ENCODE assay signal across 20 cellular contexts in genomic region chr22:33109532-33110148, GRCh38. TPM values are rescaled to one million over a fixed set of nuclear protein-coding genes. Genes with fewer than 3 reads are reported as not detected.
DNase-seq lines count a peak whose midpoint lies in the region; ATAC-seq and TF ChIP-seq lines count a peak whose summit lies in the region.
"Had no signal": no experiment of that assay in that cellular context is flagged by ENCODE, and none has a peak within 500 bp of the region (broad histone marks: within the 10 kb centered on the region; RNA-seq: fewer than 3 reads in every experiment).

No MANE protein-coding gene starts in this region.

- ATAC-seq in HG02973 (IDR thresholded peaks at IDR 0.05; ENCODE audit: unreplicated experiment) (no peak), GM18861 (IDR thresholded peaks at IDR 0.05; ENCODE audit: unreplicated experiment) (no peak)
- ATAC-seq: CD8-positive, alpha-beta T cell; HepG2; K562; Panc1 had no signal

- H2AK5ac ChIP-seq in trophoblast cell (ENCODE audit: low read length) = no peak overlapping the region

- H3K9me3 ChIP-seq in DOHH2 (ENCODE audit: control insufficient read depth, insufficient read depth, low read length) = no peaks in the 10 kb centered on the region
- H3K9me3 ChIP-seq in trophoblast cell (ENCODE audit: insufficient read depth, low read depth, low read length) = no peaks in the 10 kb centered on the region

- no peak overlapping the region for H4K8ac ChIP-seq in trophoblast cell (ENCODE audit: low read depth, low read length)

- DNase-seq in NCI-H1694 (lab: John Stamatoyannopoulos, UW) (peak; percentile 73), cerebellar cortex (ENCODE audit: low spot score) (peak; percentile 70), trophoblast cell (peak; percentile 69 to 71), T1000 (lab: John Stamatoyannopoulos, UW) (no peak)
- DNase-seq: CD8-positive, alpha-beta T cell; GF-D8; MM.1S; NCI-H1092; NCI-H1436; NCI-H2029; NCI-H345; NCI-H526; NK-92 treated with Interleukin-12 subunit alpha and Interleukin-12 subunit beta, amount 100 ng/mL, for 24 hours; T-helper 1 cell had no signal

- no CpG with 5 or more reads among the region's 5 CpGs for WGBS in trophoblast cell (ENCODE audit: extremely low coverage, insufficient coverage, insufficient read length)

- no peak overlapping the region for H2AFZ ChIP-seq in trophoblast cell (ENCODE audit: insufficient read depth, low read length, poor library complexity)

- no peak overlapping the region for H3K14ac ChIP-seq in trophoblast cell (ENCODE audit: low read length)

- H3K79me2 ChIP-seq in DOHH2 (ENCODE audit: control insufficient read depth, low read length) (no peaks in the 10 kb centered on the region), trophoblast cell (ENCODE audit: control insufficient read depth, insufficient read depth, low read length, poor library complexity) (no peaks in the 10 kb centered on the region)

- H3K4me1 ChIP-seq in DOHH2 (ENCODE audit: control insufficient read depth, low read length) (peaks cover 59% of the 10 kb centered on the region), trophoblast cell (ENCODE audit: control insufficient read depth in 1 of 2, insufficient read depth in 2 of 2, low read length in 2 of 2) (no peaks in the 10 kb centered on the region)

- peaks cover 16% of the 10 kb centered on the region for H3F3A ChIP-seq in DOHH2 (ENCODE audit: control insufficient read depth, insufficient read depth)

- no peaks in the 10 kb centered on the region for H4K20me1 ChIP-seq in DOHH2 (ENCODE audit: control insufficient read depth, insufficient read depth, low read depth, low read length)

- no peak overlapping the region for H2BK12ac ChIP-seq in trophoblast cell (ENCODE audit: low read length)

- H3K27ac ChIP-seq in DOHH2 (ENCODE audit: low read depth, low read length) = peak overlapping the region; percentile 35
- no peak overlapping the region for H3K27ac ChIP-seq in trophoblast cell (ENCODE audit: low read depth, low read length)

- H3K23ac ChIP-seq in trophoblast cell (ENCODE audit: low read length) = no peak overlapping the region

- no peak overlapping the region for H2BK120ac ChIP-seq in trophoblast cell (ENCODE audit: insufficient read depth, low read length, poor library complexity)

- H3K27me3 ChIP-seq in DOHH2 (ENCODE audit: control insufficient read depth, low read length) = no peaks in the 10 kb centered on the region
- no peaks in the 10 kb centered on the region for H3K27me3 ChIP-seq in trophoblast cell (ENCODE audit: insufficient read depth, low read length)

- H3K9ac ChIP-seq in trophoblast cell (ENCODE audit: low read length) = no peak overlapping the region

- H4K12ac ChIP-seq in trophoblast cell (ENCODE audit: low read depth, low read length) = no peak overlapping the region

- H3K4ac ChIP-seq in trophoblast cell (ENCODE audit: low read depth, low read length) = no peak overlapping the region

- no peak overlapping the region for H3K18ac ChIP-seq in trophoblast cell (ENCODE audit: low read length)

- H3K4me3 ChIP-seq in DOHH2 (ENCODE audit: low read length) (no peak overlapping the region), trophoblast cell (ENCODE audit: low read depth, low read length) (no peak overlapping the region)
- H3K4me3 ChIP-seq: K562 had no signal

- H2BK5ac ChIP-seq in trophoblast cell (ENCODE audit: low read depth, low read length, poor library complexity) = no peak overlapping the region

- H3K79me1 ChIP-seq in trophoblast cell (ENCODE audit: low read length) = no peaks in the 10 kb centered on the region

- no peaks in the 10 kb centered on the region for H3K9me2 ChIP-seq in DOHH2 (replicated peaks; ENCODE audit: control insufficient read depth, low read length)

- TF ChIP-seq CTCF in DOHH2 (IDR thresholded peaks at IDR 0.05; ENCODE audit: low read depth, low read length, poor library complexity, severe bottlenecking) = no peak

- H3K36me3 ChIP-seq in DOHH2 (ENCODE audit: control insufficient read depth, low read length) (no peaks in the 10 kb centered on the region), trophoblast cell (ENCODE audit: control insufficient read depth in 1 of 2, insufficient read depth in 2 of 2, low read length in 2 of 2) (no peaks in the 10 kb centered on the region)

- H3K4me2 ChIP-seq in DOHH2 (ENCODE audit: low read length) = no peak overlapping the region
- H3K4me2 ChIP-seq in trophoblast cell (ENCODE audit: low read length) = no peak overlapping the region

- no peak overlapping the region for H4K91ac ChIP-seq in trophoblast cell (ENCODE audit: low read depth, low read length)

RNA-seq across cellular contexts. Expression of gene SYN3, which starts 51.5 kb away (rescaled TPM):
- polyA plus RNA-seq in trophoblast cell (2013) = 0.97 and 1.3 TPM in 2 replicates
